7 cellular contexts compared by ENCODE assay signal in the genomic region with DNA sequence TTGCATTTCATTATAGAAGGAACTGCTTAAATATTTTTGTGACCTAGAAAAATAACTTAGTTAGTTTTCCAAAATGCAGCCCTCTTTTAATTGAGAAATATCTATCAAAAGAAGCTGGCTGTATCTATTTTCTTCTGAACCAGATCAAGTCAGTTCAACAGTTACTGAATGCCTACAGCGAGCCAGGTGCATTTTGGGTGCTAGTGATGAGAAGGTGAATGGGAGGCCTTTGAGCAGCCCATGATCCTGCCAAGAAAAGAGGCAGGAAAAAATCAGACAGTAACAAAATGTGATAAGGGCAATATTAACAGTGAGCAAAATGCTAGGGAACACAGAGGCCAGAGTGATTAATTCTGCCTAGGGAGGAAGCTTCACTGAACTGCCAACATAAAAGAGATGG.
"Had no signal": no experiment of that assay in that cellular context is flagged by ENCODE, and none has a peak within 500 bp of the region (broad histone marks: within the 10 kb centered on the region; RNA-seq: fewer than 3 reads in every experiment).

No MANE protein-coding gene starts in this region.

- H3K4me3 Mint-ChIP-seq: GM23338, H9 had no signal

- ATAC-seq: GM23338 had no signal

- H3K4me1 Mint-ChIP-seq: H9 had no signal

- H3K27ac Mint-ChIP-seq: GM23338, H9 had no signal

- FAIRE-seq: H1, H54, HTR-8/SVneo had no signal

- DNase-seq: H9, HCEC 1CT, IMR-90 had no signal
